In the genomic region with DNA sequence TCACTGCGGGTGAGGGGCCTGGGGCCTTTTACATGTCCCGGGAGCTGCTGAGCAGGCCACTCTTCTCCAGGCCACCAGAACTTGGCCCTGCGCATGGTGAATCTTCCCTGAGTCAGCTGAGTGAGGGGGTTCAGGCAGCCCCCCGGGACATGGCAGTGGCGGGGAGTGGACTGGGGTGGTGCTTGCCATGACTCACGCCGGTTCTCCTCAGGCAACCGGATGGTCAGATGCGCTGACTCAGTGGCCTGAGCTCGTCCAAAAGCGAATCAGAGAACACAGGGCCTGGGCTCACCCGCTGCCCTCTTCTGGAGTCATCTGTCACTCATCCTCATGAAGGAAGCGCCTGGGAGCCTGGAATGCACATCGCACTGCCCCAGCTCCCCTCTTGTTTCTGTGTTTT, we compare ENCODE assay signal across 14 cellular contexts. TPM values are rescaled to one million over a fixed set of nuclear protein-coding genes. Genes with fewer than 3 reads are reported as not detected.
DNase-seq lines count a peak whose midpoint lies in the region; ATAC-seq, FAIRE-seq and TF ChIP-seq lines count a peak whose summit lies in the region.
"Had no signal": no experiment of that assay in that cellular context is flagged by ENCODE, and none has a peak within 500 bp of the region (broad histone marks: within the 10 kb centered on the region; RNA-seq: fewer than 3 reads in every experiment).

No MANE protein-coding gene starts in this region.

- H4K20me1 ChIP-seq in mammary epithelial cell (ENCODE audit: insufficient read depth, low read length) = no peaks in the 10 kb centered on the region
- no peaks in the 10 kb centered on the region for H4K20me1 ChIP-seq in keratinocyte (ENCODE audit: control insufficient read depth, extremely low read depth, insufficient read depth, low read length)

- FAIRE-seq in keratinocyte (lab: Jason Lieb, UNC) = peak; percentile 90

- H3K4me2 ChIP-seq in mammary epithelial cell (ENCODE audit: insufficient read depth, low read depth, low read length) (peak overlapping the region; percentile 68), keratinocyte (ENCODE audit: control insufficient read depth, extremely low read depth, insufficient read depth, low read depth, low read length) (peak overlapping the region; percentile 44)

- H3K9ac ChIP-seq in mammary epithelial cell (ENCODE audit: insufficient read depth, low read length) = peak overlapping the region; percentile 57
- peak overlapping the region; percentile 10 for H3K9ac ChIP-seq in keratinocyte (ENCODE audit: control insufficient read depth, extremely low read depth, insufficient read depth, low read length)

- H3K9me3 ChIP-seq in mammary epithelial cell (replicated peaks; ENCODE audit: insufficient read depth, low read length) (peaks cover 3% of the 10 kb centered on the region), keratinocyte (ENCODE audit: control insufficient read depth, low read depth, low read length) (no peaks in the 10 kb centered on the region)

- intact Hi-C loops in mammary epithelial cell (cut with micrococcal nuclease) = loop anchor here (5.0 kb wide), 1 partner anchor 72 kb away; no protein-coding TSS in a partner anchor

- CTCF ChIA-PET in mammary epithelial cell (lab: Charles Lee; ENCODE audit: low non-redundant PET) = no interaction called here

- peaks cover 66% of the 10 kb centered on the region for H3K4me1 ChIP-seq in mammary epithelial cell (ENCODE audit: insufficient read depth, low read length)
- peaks cover 61% of the 10 kb centered on the region for H3K4me1 ChIP-seq in keratinocyte (ENCODE audit: control insufficient read depth, extremely low read depth, insufficient read depth, low read length)

- peak overlapping the region; percentile 7 to 45 (median 26) for H3K4me3 ChIP-seq in mammary epithelial cell (replicated peaks in 1 of 3; ENCODE audit: insufficient read depth in 1 of 3, low read depth in 2 of 3, low read length in 3 of 3)
- H3K4me3 ChIP-seq in keratinocyte (ENCODE audit: control insufficient read depth in 2 of 3, extremely low read depth in 1 of 3, insufficient read depth in 2 of 3, low read depth in 1 of 3, low read length in 3 of 3) = peak overlapping the region; percentile 16 to 32 (median 21)

- H3K79me2 ChIP-seq in mammary epithelial cell (ENCODE audit: insufficient read depth, low read length) (peaks cover 49% of the 10 kb centered on the region), keratinocyte (ENCODE audit: control insufficient read depth, insufficient read depth, low read length) (peaks cover 5% of the 10 kb centered on the region)

- in situ Hi-C loops in mammary epithelial cell (cut with MboI; ENCODE audit: low sequenced_read_pairs in 2 of 2) = no loop called here

- H3K36me3 ChIP-seq in mammary epithelial cell (ENCODE audit: insufficient read depth, low read length) (peaks cover 8% of the 10 kb centered on the region), keratinocyte (ENCODE audit: control insufficient read depth in 2 of 2, extremely low read depth in 1 of 2, insufficient read depth in 2 of 2, low read length in 2 of 2) (peaks cover 4 to 8% of the 10 kb centered on the region in 2 experiments)

- H3K27me3 ChIP-seq in mammary epithelial cell (ENCODE audit: insufficient read depth, low read length) (no peaks in the 10 kb centered on the region), keratinocyte (ENCODE audit: control insufficient read depth, extremely low read depth, insufficient read depth, low read length) (no peaks in the 10 kb centered on the region)

- ATAC-seq in activated CD4-positive, CD25-positive, alpha-beta regulatory T cell treated with anti-CD3 and anti-CD28 coated beads, Interleukin-2, amount 50 U/mL, for 24 hours = no peak
- ATAC-seq: activated naive CD4-positive, alpha-beta T cell treated with anti-CD3 and anti-CD28 coated beads, Interleukin-2, amount 50 U/mL, for 72 hours had no signal

- BruUV-seq in mammary epithelial cell (replicated peaks; lab: Mats Ljungman, UMichigan) = no TSS peak

- no peaks in the 10 kb centered on the region for H3K9me1 ChIP-seq in keratinocyte (ENCODE audit: control insufficient read depth, extremely low read depth, insufficient read depth, low read length)

- WGBS in mammary epithelial cell (ENCODE audit: low coverage, missing lambda C conversion rate) = 7% methylated on average over 3 of the region's 14 CpGs

- peak overlapping the region; percentile 88 for H3K27ac ChIP-seq in mammary epithelial cell (ENCODE audit: insufficient read depth, low read depth, low read length)
- peak overlapping the region; percentile 57 for H3K27ac ChIP-seq in keratinocyte (ENCODE audit: control insufficient read depth, insufficient read depth, low read length)
- H3K27ac ChIP-seq in temporal lobe (ENCODE audit: low read depth, low read length) = peak overlapping the region; percentile 67
- H3K27ac ChIP-seq: VCaP had no signal

- dilution Hi-C loops in mammary epithelial cell (cut with HindIII; ENCODE audit: low sequenced_read_pairs) (no loop called here), keratinocyte (cut with MboI; ENCODE audit: extremely low pct_ligation_motif_present, low sequenced_read_pairs) (no loop called here)

- TF ChIP-seq CTCF in mammary epithelial cell (conservative IDR thresholded peaks at IDR 0.05 in 1 of 2, IDR thresholded peaks at IDR 0.05 in 1 of 2; ENCODE audit: extremely low read depth in 1 of 2, insufficient read depth in 1 of 2, low read depth in 1 of 2, low read length in 2 of 2) = no peak
- no peak for TF ChIP-seq CTCF in keratinocyte (optimal IDR thresholded peaks at IDR 0.05 in 1 of 3, IDR thresholded peaks at IDR 0.05 in 1 of 3, conservative IDR thresholded peaks at IDR 0.05 in 1 of 3; ENCODE audit: extremely low read depth in 1 of 3, insufficient read depth in 2 of 3, low read length in 3 of 3)

- H2AFZ ChIP-seq in mammary epithelial cell (ENCODE audit: low read depth, low read length) (no peak overlapping the region), keratinocyte (ENCODE audit: control insufficient read depth, low read length) (no peak overlapping the region)

- DNase-seq in HPDE6-E6E7 (ENCODE audit: extremely low spot score) (peak; percentile 90), mammary epithelial cell (peak; percentile 87), keratinocyte (ENCODE audit: low read depth, low spot score) (no peak), NCI-H1092 treated with DMSO at 0.1 percent for 48 hours (lab: John Stamatoyannopoulos, UW) (no peak), NCI-H146 (lab: John Stamatoyannopoulos, UW) (no peak)
- no peak for DNase-seq in activated CD8-positive, alpha-beta memory T cell treated with anti-CD3 and anti-CD28 coated beads for 24 hours
- DNase-seq: GF-D8; NCI-H345; stimulated activated naive CD4-positive, alpha-beta T cell had no signal

RNA-seq across cellular contexts. Expression of gene HTRA1, which starts 33.5 kb away (rescaled TPM):
- total RNA-seq in mammary epithelial cell (100 to 1,000 TPM; 179 to 311 TPM), temporal lobe (46.7 TPM)
- polyA plus RNA-seq in mammary epithelial cell (615 TPM), keratinocyte (353 to 506 TPM (median 412 TPM) in 3 replicates)
- polyA minus RNA-seq in mammary epithelial cell (271 TPM), keratinocyte (106 to 221 TPM (median 187 TPM) in 3 replicates)
- 77.7 TPM for polyA plus RNA-seq in keratinocyte (2011; ENCODE audit: low read depth)
- polyA plus RNA-seq in keratinocyte (2011; cell fraction: cytosol; rRNA removed) = 332 and 372 TPM in 2 replicates
- 463 and 555 TPM in 2 replicates for polyA plus RNA-seq in keratinocyte (2011; cell fraction: nucleus; rRNA removed)
- 189 and 262 TPM in 2 replicates for polyA plus RNA-seq in keratinocyte (2012; ENCODE audit: low replicate concordance)
- 191 TPM for polyA minus RNA-seq in keratinocyte (2011; cell fraction: cytosol; rRNA and poly(A)+ RNA removed)
- 118 and 182 TPM in 2 replicates for polyA minus RNA-seq in keratinocyte (2011; cell fraction: nucleus; rRNA and poly(A)+ RNA removed)
- total RNA-seq: activated naive CD4-positive, alpha-beta T cell treated with anti-CD3 and anti-CD28 coated beads, Interleukin-2, amount 50 U/mL, for 72 hours had no signal

RNA-seq across cellular contexts. Expression of gene ARMS2, which starts 40.4 kb away (rescaled TPM):
- total RNA-seq in mammary epithelial cell = under 1 TPM in 1 of 2 donors, not detected in 1; 0.17 TPM
- not detected for polyA plus RNA-seq in mammary epithelial cell
- not detected for polyA minus RNA-seq in mammary epithelial cell
- 0.08 TPM in 1 of 3 replicates, not detected in the others for polyA plus RNA-seq in keratinocyte
- polyA plus RNA-seq in keratinocyte (2011; ENCODE audit: low read depth) = not detected
- not detected in 2 replicates for polyA plus RNA-seq in keratinocyte (2011; cell fraction: cytosol; rRNA removed)
- polyA plus RNA-seq in keratinocyte (2011; cell fraction: nucleus; rRNA removed) = not detected in 2 replicates
- polyA plus RNA-seq in keratinocyte (2012; ENCODE audit: low replicate concordance) = not detected in 2 replicates
- 0.29 to 1.3 TPM (median 0.56 TPM) in 3 replicates for polyA minus RNA-seq in keratinocyte
- not detected for polyA minus RNA-seq in keratinocyte (2011; cell fraction: cytosol; rRNA and poly(A)+ RNA removed)
- polyA minus RNA-seq in keratinocyte (2011; cell fraction: nucleus; rRNA and poly(A)+ RNA removed) = not detected in 2 replicates
- total RNA-seq in temporal lobe = not detected
- total RNA-seq: renal cortical epithelial cell had no signal

Comparison
In these comparisons a context has a peak if more than half of its experiments do, and no peak if none do; other contexts are left out.
1. DNase-seq: peak in HPDE6-E6E7 (single experiment) and mammary epithelial cell (single experiment); none in keratinocyte (single experiment), activated CD8-positive, alpha-beta memory T cell treated with anti-CD3 and anti-CD28 coated beads for 24 hours (single experiment), NCI-H1092 treated with DMSO at 0.1 percent for 48 hours (single experiment) and NCI-H146 (single experiment).
2. Peak in every context shown above with its lines, with median percentiles within 50 percentile points of each other: H3K27ac ChIP-seq.